ENCODE assay signal across 17 cellular contexts in genomic region chr2:207156045-207156444, GRCh38. TPM values are rescaled to one million over a fixed set of nuclear protein-coding genes. Genes with fewer than 3 reads are reported as not detected.
DNase-seq lines count a peak whose midpoint lies in the region; ATAC-seq and TF ChIP-seq lines count a peak whose summit lies in the region.
"Had no signal": no experiment of that assay in that cellular context is flagged by ENCODE, and none has a peak within 500 bp of the region (broad histone marks: within the 10 kb centered on the region; RNA-seq: fewer than 3 reads in every experiment).

No MANE protein-coding gene starts in this region.

- POLR2A ChIA-PET in CD4-positive, alpha-beta memory T cell (lab: Charles Lee; ENCODE audit: partially characterized antibody): interaction anchor here (1.5 to 5.7 kb wide), 4 partner anchors 8 to 374 kb away, joined by 3 to 86 read pairs (median 42); partner anchors contain the start of genes CREB1 and KLF7

- no peak overlapping the region for H2BK12ac ChIP-seq in trophoblast cell (ENCODE audit: low read length)

- in situ Hi-C loops in ACHN (cut with HindIII; ENCODE audit: low pct_ligation_motif_present, low pct_unique_long_range_greater_than_20kb, low sequenced_read_pairs): no loop called here

- H3K36me3 Mint-ChIP-seq in CD4-positive, alpha-beta memory T cell: peaks cover 0 to 4% of the 10 kb centered on the region in 2 donors
- H3K36me3 Mint-ChIP-seq: neural progenitor cell had no signal

- peak in 3 of 5 donors; percentile 24 to 26 (median 26) for DNase-seq in CD4-positive, alpha-beta memory T cell
- peak; percentile 90 for DNase-seq in NCI-H69 (lab: John Stamatoyannopoulos, UW)
- no peak for DNase-seq in dorsolateral prefrontal cortex
- no peak for DNase-seq in trophoblast cell
- no peak for DNase-seq in NCI-H2171 (lab: John Stamatoyannopoulos, UW)
- DNase-seq in ACHN: no peak
- no peak for DNase-seq in breast epithelium (ENCODE audit: low spot score in 2 of 2)
- DNase-seq: activated effector memory CD4-positive, alpha-beta T cell treated with anti-CD3 and anti-CD28 coated beads, Interleukin-2, amount 50 U/mL, for 16 hours; Caco-2; foreskin melanocyte; islet precursor cell; NCI-H1092; NCI-H524 treated with DMSO at 0.1 percent for 48 hours; stimulated activated CD8-positive, alpha-beta memory T cell treated with anti-CD3 and anti-CD28 coated beads, Interleukin-4, amount 100 ng/mL, for 48 hours had no signal

- no peak overlapping the region for H4K12ac ChIP-seq in trophoblast cell (ENCODE audit: low read depth, low read length)

- H3K27me3 ChIP-seq in CD4-positive, alpha-beta memory T cell (ENCODE audit: insufficient read depth, low read length): no peaks in the 10 kb centered on the region
- H3K27me3 ChIP-seq in dorsolateral prefrontal cortex (no peaks in the 10 kb centered on the region), trophoblast cell (ENCODE audit: insufficient read depth, low read length) (no peaks in the 10 kb centered on the region), breast epithelium (no peaks in the 10 kb centered on the region)
- H3K27me3 ChIP-seq: neural progenitor cell had no signal

- no peak overlapping the region for H3K4me3 ChIP-seq in CD4-positive, alpha-beta memory T cell (ENCODE audit: low read length in 2 of 2)
- H3K4me3 ChIP-seq in dorsolateral prefrontal cortex (no peak overlapping the region), trophoblast cell (ENCODE audit: low read depth, low read length) (no peak overlapping the region), breast epithelium (no peak overlapping the region)
- H3K4me3 ChIP-seq: neural progenitor cell had no signal

- H2BK5ac ChIP-seq in trophoblast cell (ENCODE audit: low read depth, low read length, poor library complexity): no peak overlapping the region

- TF ChIP-seq POLR2A in breast epithelium (IDR thresholded peaks at IDR 0.05): no peak

- no peak overlapping the region for H3K4me2 ChIP-seq in trophoblast cell (ENCODE audit: low read length)
- H3K4me2 ChIP-seq: neural progenitor cell had no signal

- no peak overlapping the region for H3K18ac ChIP-seq in trophoblast cell (ENCODE audit: low read length)

- no peaks in the 10 kb centered on the region for H3K79me2 ChIP-seq in trophoblast cell (ENCODE audit: control insufficient read depth, insufficient read depth, low read length, poor library complexity)

- CTCF ChIA-PET in CD4-positive, alpha-beta memory T cell (lab: Charles Lee; ENCODE audit: partially characterized antibody): interaction anchor here (0.7 to 1.9 kb wide), 6 partner anchors 9 to 470 kb away, joined by 3 to 11 read pairs (median 3); partner anchors contain the start of gene KLF7

- peak overlapping the region; percentile 75 for H3K4ac ChIP-seq in trophoblast cell (ENCODE audit: low read depth, low read length)

- no peaks in the 10 kb centered on the region for H3K79me1 ChIP-seq in trophoblast cell (ENCODE audit: low read length)

- peak overlapping the region; percentile 19 to 88 (median 82) for H3K27ac Mint-ChIP-seq in CD4-positive, alpha-beta memory T cell
- H3K27ac Mint-ChIP-seq: dendritic cell treated with granulocyte-macrophage colony-stimulating factor and Interleukin-4, amounts not matched to agents 40 ng/mL and 50 ng/mL, for 4 days; neural progenitor cell had no signal

- H4K8ac ChIP-seq in trophoblast cell (ENCODE audit: low read depth, low read length): no peak overlapping the region

- H3K36me3 ChIP-seq in CD4-positive, alpha-beta memory T cell (ENCODE audit: insufficient read depth, low read length): no peaks in the 10 kb centered on the region
- H3K36me3 ChIP-seq in trophoblast cell (ENCODE audit: control insufficient read depth in 1 of 2, insufficient read depth in 2 of 2, low read length in 2 of 2) (no peaks in the 10 kb centered on the region), breast epithelium (no peaks in the 10 kb centered on the region)
- H3K36me3 ChIP-seq: neural progenitor cell had no signal

- H3K27me3 Mint-ChIP-seq in CD4-positive, alpha-beta memory T cell: no peaks in the 10 kb centered on the region
- H3K27me3 Mint-ChIP-seq: dendritic cell treated with granulocyte-macrophage colony-stimulating factor and Interleukin-4, amounts not matched to agents 40 ng/mL and 50 ng/mL, for 4 days had no signal

- H3K4me3 Mint-ChIP-seq in CD4-positive, alpha-beta memory T cell: peak overlapping the region; percentile 26 to 76 (median 70)
- H3K4me3 Mint-ChIP-seq: dendritic cell treated with granulocyte-macrophage colony-stimulating factor and Interleukin-4, amounts not matched to agents 40 ng/mL and 50 ng/mL, for 4 days; neural progenitor cell had no signal

- H3K9me3 Mint-ChIP-seq in CD4-positive, alpha-beta memory T cell: peaks cover 0 to 1% (median 0%) of the 10 kb centered on the region in 8 donors
- H3K9me3 Mint-ChIP-seq: dendritic cell treated with granulocyte-macrophage colony-stimulating factor and Interleukin-4, amounts not matched to agents 40 ng/mL and 50 ng/mL, for 4 days; neural progenitor cell had no signal

- no CpG with 5 or more reads among the region's 3 CpGs for WGBS in trophoblast cell (ENCODE audit: extremely low coverage, insufficient coverage, insufficient read length)

- no peak overlapping the region for H3K14ac ChIP-seq in trophoblast cell (ENCODE audit: low read length)

- H3K9ac ChIP-seq in trophoblast cell (ENCODE audit: low read length): no peak overlapping the region
- H3K9ac ChIP-seq: neural progenitor cell had no signal

- H2AK5ac ChIP-seq in trophoblast cell (ENCODE audit: low read length): no peak overlapping the region

- H3K27ac ChIP-seq in CD4-positive, alpha-beta memory T cell (ENCODE audit: low read depth, low read length): no peak overlapping the region
- peak overlapping the region in 43 of 59 donors; percentile 2 to 68 (median 49) for H3K27ac ChIP-seq in dorsolateral prefrontal cortex
- H3K27ac ChIP-seq in trophoblast cell (ENCODE audit: low read depth, low read length): no peak overlapping the region
- no peak overlapping the region for H3K27ac ChIP-seq in breast epithelium
- H3K27ac ChIP-seq: neural progenitor cell had no signal

- intact Hi-C loops in CD4-positive, alpha-beta memory T cell (cut with micrococcal nuclease): loop anchor here (1.0 kb wide), 2 partner anchors 8 to 12 kb away; no protein-coding TSS in a partner anchor
- intact Hi-C loops in dorsolateral prefrontal cortex (cut with DNase I) (no loop called here), breast epithelium (cut with DNase I; ENCODE audit: low total_unique reads) (no loop called here)

- H3K9me3 ChIP-seq in CD4-positive, alpha-beta memory T cell (ENCODE audit: control insufficient read depth in 1 of 2, low read length in 2 of 2): no peaks in the 10 kb centered on the region
- H3K9me3 ChIP-seq in trophoblast cell (ENCODE audit: insufficient read depth, low read depth, low read length) (no peaks in the 10 kb centered on the region), breast epithelium (no peaks in the 10 kb centered on the region)
- H3K9me3 ChIP-seq: Caco-2 had no signal

- TF ChIP-seq CTCF in dorsolateral prefrontal cortex (IDR thresholded peaks at IDR 0.05 in 54 of 56, conservative IDR thresholded peaks at IDR 0.05 in 2 of 56; ENCODE audit: low read depth in 1 of 56, partially characterized antibody in 56 of 56) (no peak), breast epithelium (IDR thresholded peaks at IDR 0.05) (no peak)

- H2AFZ ChIP-seq in trophoblast cell (ENCODE audit: insufficient read depth, low read length, poor library complexity): no peak overlapping the region
- H2AFZ ChIP-seq: neural progenitor cell had no signal

- H3K4me1 Mint-ChIP-seq in CD4-positive, alpha-beta memory T cell: peaks cover 45 to 88% (median 70%) of the 10 kb centered on the region in 4 donors

- no peak overlapping the region for H4K91ac ChIP-seq in trophoblast cell (ENCODE audit: low read depth, low read length)

- H3K4me1 ChIP-seq in CD4-positive, alpha-beta memory T cell (ENCODE audit: insufficient read depth, low read length): peaks cover 51% of the 10 kb centered on the region
- H3K4me1 ChIP-seq in trophoblast cell (ENCODE audit: control insufficient read depth in 1 of 2, insufficient read depth in 2 of 2, low read length in 2 of 2): peaks cover 2 to 22% of the 10 kb centered on the region in 2 experiments
- H3K4me1 ChIP-seq in breast epithelium: peaks cover 0 to 17% of the 10 kb centered on the region in 2 donors
- H3K4me1 ChIP-seq: Caco-2 had no signal

- no peak for ATAC-seq in GM21717 (IDR thresholded peaks at IDR 0.05; ENCODE audit: unreplicated experiment)

- no peak overlapping the region for H2BK120ac ChIP-seq in trophoblast cell (ENCODE audit: insufficient read depth, low read length, poor library complexity)

- no peak overlapping the region for H3K23ac ChIP-seq in trophoblast cell (ENCODE audit: low read length)

RNA-seq across cellular contexts. Expression of gene KLF7, which starts 9.7 kb away (rescaled TPM):
- 10 to 100 TPM; 45.5 to 47.1 TPM for total RNA-seq in CD4-positive, alpha-beta memory T cell
- polyA plus RNA-seq in CD4-positive, alpha-beta memory T cell: 10 to 100 TPM; 14.1 to 17.4 TPM
- total RNA-seq in dorsolateral prefrontal cortex: 10 to 100 TPM; 28.9 to 88.4 (median 49.9) TPM
- 9.9 and 12.7 TPM in 2 replicates for polyA plus RNA-seq in trophoblast cell (2013)
- total RNA-seq in breast epithelium: 10 to 100 TPM; 21.0 to 40.7 (median 37.3) TPM

Comparison
In these comparisons a context has a peak if more than half of its experiments do, and no peak if none do; other contexts are left out.
1. DNase-seq: peak in CD4-positive, alpha-beta memory T cell (3 of 5) and NCI-H69 (single experiment); none in dorsolateral prefrontal cortex (0 of 10), trophoblast cell (0 of 2), NCI-H2171 (single experiment), ACHN (single experiment) and breast epithelium (0 of 2).
2. H3K27ac ChIP-seq: peak in dorsolateral prefrontal cortex (43 of 59); none in CD4-positive, alpha-beta memory T cell (single experiment), trophoblast cell (single experiment) and breast epithelium (0 of 2).